Comparison of ENCODE assay signal across 8 cellular contexts in genomic region chr10:84424731-84425165, GRCh38.
A peak's percentile ranks its signal among the peaks of the same experiment; 100 is the strongest.
DNase-seq lines count a peak whose midpoint lies in the region; ATAC-seq and TF ChIP-seq lines count a peak whose summit lies in the region.

No MANE protein-coding gene starts in this region.

- H3K9me3 Mint-ChIP-seq in activated naive CD4-positive, alpha-beta T cell treated with anti-CD3 and anti-CD28 coated beads, Interleukin-2, amount 50 U/mL, for 72 hours, result peaks cover 8 to 22% of the 10 kb centered on the region in 2 donors

- no peak for TF ChIP-seq CTCF in GM13977 (IDR thresholded peaks at IDR 0.05; ENCODE audit: extremely low read depth, insufficient read depth, missing control alignments)

- DNase-seq in HT-29 (ENCODE audit: low spot score), result peak; percentile 12
- DNase-seq in activated naive CD4-positive, alpha-beta T cell treated with anti-CD3 and anti-CD28 coated beads, Interleukin-2, amount 50 U/mL, for 72 hours (ENCODE audit: low spot score in 2 of 2), result peak in 1 of 2 donors; percentile 7
- peak; percentile 81 for DNase-seq in glomerular endothelial cell (ENCODE audit: extremely low read depth, low read depth, low spot score)
- peak; percentile 97 for DNase-seq in non-pigmented ciliary epithelial cell (ENCODE audit: low read depth)
- DNase-seq in GM13977 (ENCODE audit: low spot score), result no peak

- H3K27ac Mint-ChIP-seq in activated naive CD4-positive, alpha-beta T cell treated with anti-CD3 and anti-CD28 coated beads, Interleukin-2, amount 50 U/mL, for 72 hours, result peak overlapping the region; percentile 34 to 75

- peak; percentile 59 for ATAC-seq in GM18858 (IDR thresholded peaks at IDR 0.05; ENCODE audit: unreplicated experiment)
- peak; percentile 72 to 75 for ATAC-seq in activated naive CD4-positive, alpha-beta T cell treated with anti-CD3 and anti-CD28 coated beads, Interleukin-2, amount 50 U/mL, for 72 hours
- ATAC-seq in HG03439 (IDR thresholded peaks at IDR 0.05; ENCODE audit: unreplicated experiment), result no peak
- no peak for ATAC-seq in GM18511 (IDR thresholded peaks at IDR 0.05; ENCODE audit: unreplicated experiment)

- H3K36me3 Mint-ChIP-seq in activated naive CD4-positive, alpha-beta T cell treated with anti-CD3 and anti-CD28 coated beads, Interleukin-2, amount 50 U/mL, for 72 hours, result peaks cover 22 to 41% of the 10 kb centered on the region in 2 donors

- in situ Hi-C loops in GM13977 (cut with MboI; ENCODE audit: low pct_unique_long_range_greater_than_20kb, low sequenced_read_pairs, unreplicated experiment), result no loop called here

Comparison
In these comparisons a context has a peak if more than half of its experiments do, and no peak if none do; other contexts are left out.
1. ATAC-seq: peak in GM18858 (single experiment) and activated naive CD4-positive, alpha-beta T cell treated with anti-CD3 and anti-CD28 coated beads, Interleukin-2, amount 50 U/mL, for 72 hours (2 of 2); none in HG03439 (single experiment) and GM18511 (single experiment).